9 cellular contexts compared by ENCODE assay signal in the genomic region with DNA sequence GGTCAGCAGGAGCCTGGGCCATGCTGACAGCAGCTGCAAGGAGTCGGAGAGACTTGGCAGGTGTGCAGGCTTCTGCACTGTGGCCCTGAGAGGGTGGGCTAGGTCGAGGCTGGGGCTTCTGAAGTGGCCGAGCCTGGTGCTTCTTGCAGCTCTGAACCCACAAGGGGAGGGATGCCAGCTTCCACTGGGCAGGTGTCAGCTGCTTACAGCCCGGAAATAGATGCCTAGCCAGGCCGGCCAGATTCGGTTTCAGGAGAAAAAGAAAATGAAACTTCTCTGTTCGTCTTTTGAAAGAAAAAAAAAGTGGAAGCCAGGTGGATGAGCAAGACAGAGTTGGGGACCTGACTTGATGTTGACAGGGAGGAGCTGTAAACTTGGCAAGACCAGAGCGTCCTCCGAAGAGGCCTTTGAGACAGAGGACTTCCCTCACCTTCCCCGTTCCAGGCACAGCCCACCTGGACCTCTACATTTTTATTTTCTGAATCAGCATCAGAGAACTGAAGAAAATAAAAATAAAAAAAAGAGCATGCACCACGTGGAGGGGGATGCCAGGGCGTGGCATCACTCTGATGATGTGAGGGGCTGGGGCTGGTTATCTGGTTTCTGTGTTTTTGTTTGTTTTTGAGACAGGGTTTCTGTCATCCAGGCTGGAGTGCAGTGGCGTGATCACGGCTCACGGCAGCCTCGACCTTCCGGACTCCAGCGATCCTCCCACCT. TPM values are rescaled to one million over a fixed set of nuclear protein-coding genes. Genes with fewer than 3 reads are reported as not detected.
DNase-seq lines count a peak whose midpoint lies in the region; ATAC-seq and TF ChIP-seq lines count a peak whose summit lies in the region.
"Had no signal": no experiment of that assay in that cellular context is flagged by ENCODE, and none has a peak within 500 bp of the region (broad histone marks: within the 10 kb centered on the region; RNA-seq: fewer than 3 reads in every experiment).

A gene with protein sequence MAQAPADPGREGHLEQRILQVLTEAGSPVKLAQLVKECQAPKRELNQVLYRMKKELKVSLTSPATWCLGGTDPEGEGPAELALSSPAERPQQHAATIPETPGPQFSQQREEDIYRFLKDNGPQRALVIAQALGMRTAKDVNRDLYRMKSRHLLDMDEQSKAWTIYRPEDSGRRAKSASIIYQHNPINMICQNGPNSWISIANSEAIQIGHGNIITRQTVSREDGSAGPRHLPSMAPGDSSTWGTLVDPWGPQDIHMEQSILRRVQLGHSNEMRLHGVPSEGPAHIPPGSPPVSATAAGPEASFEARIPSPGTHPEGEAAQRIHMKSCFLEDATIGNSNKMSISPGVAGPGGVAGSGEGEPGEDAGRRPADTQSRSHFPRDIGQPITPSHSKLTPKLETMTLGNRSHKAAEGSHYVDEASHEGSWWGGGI (minus strand): TSS at position 153 of the 717 bp plus-strand sequence. CDS start 131 bp downstream, at position 22.

- H3K4me3 Mint-ChIP-seq in activated CD8-positive, alpha-beta T cell treated with anti-CD3 and anti-CD28 coated beads, Interleukin-2, amount 10 ng/mL, durations not matched to agents 7 days and 5 days, result peak within 1 kb of the TSS; percentile 79
- H3K4me3 Mint-ChIP-seq in natural killer cell, result peak within 1 kb of the TSS; percentile 90

- ATAC-seq in GM19372 (IDR thresholded peaks at IDR 0.05; ENCODE audit: low read depth, unreplicated experiment) (peak; percentile 55), HG03432 (IDR thresholded peaks at IDR 0.05; ENCODE audit: unreplicated experiment) (peak; percentile 58), natural killer cell (peak; percentile 64 to 75 (median 64))
- peak; percentile 36 for ATAC-seq in activated CD8-positive, alpha-beta T cell treated with anti-CD3 and anti-CD28 coated beads, Interleukin-2, amount 10 ng/mL, durations not matched to agents 7 days and 5 days

- no peak within 1 kb of the TSS for H3K27ac ChIP-seq in DOHH2 (ENCODE audit: low read depth, low read length)

- CTCF ChIA-PET in activated CD8-positive, alpha-beta T cell treated with anti-CD3 and anti-CD28 coated beads, Interleukin-2, amount 10 ng/mL, durations not matched to agents 7 days and 5 days (lab: Charles Lee), result interaction anchor here (0.7 to 8.2 kb wide), 13 partner anchors 8 to 559 kb away, joined by 3 to 75 read pairs (median 8); no protein-coding TSS in a partner anchor

- peak within 1 kb of the TSS; percentile 69 for H3K4me2 ChIP-seq in DOHH2 (ENCODE audit: low read length)

- peaks cover 15% of the 10 kb centered on the region for H3K36me3 Mint-ChIP-seq in activated CD8-positive, alpha-beta T cell treated with anti-CD3 and anti-CD28 coated beads, Interleukin-2, amount 10 ng/mL, durations not matched to agents 7 days and 5 days (ENCODE audit: low read depth)
- no peaks in the 10 kb centered on the region for H3K36me3 Mint-ChIP-seq in natural killer cell

- peaks cover 88% of the 10 kb centered on the region for H3K27me3 ChIP-seq in DOHH2 (ENCODE audit: control insufficient read depth, low read length)

- peaks cover 5% of the 10 kb centered on the region; the same call in 1 of the 2 replicates for H3K9me3 ChIP-seq in DOHH2 (ENCODE audit: control insufficient read depth, insufficient read depth, low read length)

- no peak for TF ChIP-seq CTCF in DOHH2 (IDR thresholded peaks at IDR 0.05; ENCODE audit: low read depth, low read length, poor library complexity, severe bottlenecking)
- TF ChIP-seq CTCF in natural killer cell (IDR thresholded peaks at IDR 0.05), result no peak

- peak within 1 kb of the TSS; percentile 96 for H3K27ac Mint-ChIP-seq in activated CD8-positive, alpha-beta T cell treated with anti-CD3 and anti-CD28 coated beads, Interleukin-2, amount 10 ng/mL, durations not matched to agents 7 days and 5 days
- peak within 1 kb of the TSS; percentile 96 to 97 for H3K27ac Mint-ChIP-seq in natural killer cell

- H3K4me1 Mint-ChIP-seq in activated CD8-positive, alpha-beta T cell treated with anti-CD3 and anti-CD28 coated beads, Interleukin-2, amount 10 ng/mL, durations not matched to agents 7 days and 5 days (ENCODE audit: low read depth), result peaks cover 76% of the 10 kb centered on the region
- peaks cover 54 to 55% of the 10 kb centered on the region in 2 donors for H3K4me1 Mint-ChIP-seq in natural killer cell

- peaks cover 50% of the 10 kb centered on the region for H3K4me1 ChIP-seq in DOHH2 (ENCODE audit: control insufficient read depth, low read length)

- intact Hi-C loops in natural killer cell (cut with micrococcal nuclease), result loop anchor here (1.0 to 2.0 kb wide), 3 partner anchors 8 to 98 kb away; no protein-coding TSS in a partner anchor

- peak within 1 kb of the TSS; percentile 41 for H3K4me3 ChIP-seq in DOHH2 (ENCODE audit: low read length)

- POLR2A ChIA-PET in activated CD8-positive, alpha-beta T cell treated with anti-CD3 and anti-CD28 coated beads, Interleukin-2, amount 10 ng/mL, durations not matched to agents 7 days and 5 days (lab: Charles Lee), result interaction anchor here (0.7 to 3.2 kb wide), 10 partner anchors 9 to 1031 kb away, joined by 3 to 52 read pairs (median 6); a partner anchor contains a TSS

- no peaks in the 10 kb centered on the region for H3K9me2 ChIP-seq in DOHH2 (replicated peaks; ENCODE audit: control insufficient read depth, low read length)

- H3F3A ChIP-seq in DOHH2 (ENCODE audit: control insufficient read depth, insufficient read depth), result peaks cover 22% of the 10 kb centered on the region

- peaks cover 23% of the 10 kb centered on the region for H4K20me1 ChIP-seq in DOHH2 (ENCODE audit: control insufficient read depth, insufficient read depth, low read depth, low read length)

- H3K27me3 Mint-ChIP-seq in activated CD8-positive, alpha-beta T cell treated with anti-CD3 and anti-CD28 coated beads, Interleukin-2, amount 10 ng/mL, durations not matched to agents 7 days and 5 days (ENCODE audit: low read depth), result peaks cover 2% of the 10 kb centered on the region
- H3K27me3 Mint-ChIP-seq in natural killer cell (ENCODE audit: low read depth in 2 of 2), result no peaks in the 10 kb centered on the region

- H3K9me3 Mint-ChIP-seq in activated CD8-positive, alpha-beta T cell treated with anti-CD3 and anti-CD28 coated beads, Interleukin-2, amount 10 ng/mL, durations not matched to agents 7 days and 5 days (ENCODE audit: insufficient read depth), result peaks cover 9% of the 10 kb centered on the region
- H3K9me3 Mint-ChIP-seq in natural killer cell, result no peaks in the 10 kb centered on the region

- peak; percentile 85 for DNase-seq in activated CD8-positive, alpha-beta T cell treated with anti-CD3 and anti-CD28 coated beads, Interleukin-2, amount 10 ng/mL, durations not matched to agents 7 days and 5 days
- peak; percentile 62 for DNase-seq in natural killer cell
- no peak for DNase-seq in T1000 (lab: John Stamatoyannopoulos, UW)
- no peak for DNase-seq in mucosa of gallbladder (ENCODE audit: low spot score)
- DNase-seq in superior temporal gyrus (ENCODE audit: extremely low spot score), result no peak

- H3K36me3 ChIP-seq in DOHH2 (ENCODE audit: control insufficient read depth, low read length), result no peaks in the 10 kb centered on the region

- H3K79me2 ChIP-seq in DOHH2 (ENCODE audit: control insufficient read depth, low read length), result no peaks in the 10 kb centered on the region

RNA-seq across cellular contexts. Expression of the gene that starts here (rescaled TPM):
- total RNA-seq in activated CD8-positive, alpha-beta T cell treated with anti-CD3 and anti-CD28 coated beads, Interleukin-2, amount 10 ng/mL, durations not matched to agents 7 days and 5 days, result 10 to 100 TPM; 10.2 to 11.7 TPM
- 10 to 100 TPM; 95.4 to 99.7 (median 97.8) TPM for total RNA-seq in natural killer cell
- 1.3 TPM for total RNA-seq in mucosa of gallbladder
- total RNA-seq: dermis microvascular lymphatic vessel endothelial cell had no signal

Comparison
In these comparisons a context has a peak if more than half of its experiments do, and no peak if none do; other contexts are left out.
1. RNA of the gene that starts here (total RNA-seq): 95.4 to 99.7 TPM in natural killer cell; 10.2 to 11.7 TPM in activated CD8-positive, alpha-beta T cell treated with anti-CD3 and anti-CD28 coated beads, Interleukin-2, amount 10 ng/mL, durations not matched to agents 7 days and 5 days and 1.3 TPM in mucosa of gallbladder (single experiment); every median in the first group is over 4 times any median in the second.
2. DNase-seq: peak in activated CD8-positive, alpha-beta T cell treated with anti-CD3 and anti-CD28 coated beads, Interleukin-2, amount 10 ng/mL, durations not matched to agents 7 days and 5 days (single experiment) and natural killer cell (single experiment); none in T1000 (single experiment), mucosa of gallbladder (single experiment) and superior temporal gyrus (single experiment).
3. Peak in every context shown above with its lines, with median percentiles within 50 percentile points of each other: ATAC-seq.